In genomic region chr18:7812431-7813063, GRCh38 we compare ENCODE assay signal across 12 cellular contexts.
A peak's percentile ranks its signal among the peaks of the same experiment; 100 is the strongest.
DNase-seq lines count a peak whose midpoint lies in the region; ATAC-seq and TF ChIP-seq lines count a peak whose summit lies in the region.
"Had no signal": no experiment of that assay in that cellular context is flagged by ENCODE, and none has a peak within 500 bp of the region (broad histone marks: within the 10 kb centered on the region; RNA-seq: fewer than 3 reads in every experiment).

No MANE protein-coding gene starts in this region.

- TF ChIP-seq CTCF in mammary epithelial cell (conservative IDR thresholded peaks at IDR 0.05 in 1 of 2, IDR thresholded peaks at IDR 0.05 in 1 of 2; ENCODE audit: extremely low read depth in 1 of 2, insufficient read depth in 1 of 2, low read depth in 1 of 2, low read length in 2 of 2) (no peak), left lung (IDR thresholded peaks at IDR 0.05) (no peak), suprapubic skin (IDR thresholded peaks at IDR 0.05) (no peak)

- in situ Hi-C loops in mammary epithelial cell (cut with MboI; ENCODE audit: low sequenced_read_pairs in 2 of 2), result no loop called here

- no TSS peak for BruUV-seq in mammary epithelial cell (replicated peaks; lab: Mats Ljungman, UMichigan)

- no peak overlapping the region for H3K27ac Mint-ChIP-seq in activated CD4-positive, alpha-beta T cell treated with anti-CD3 and anti-CD28 coated beads, Interleukin-2, amount 10 ng/mL, durations not matched to agents 24 days and 14 days

- intact Hi-C loops in activated CD4-positive, alpha-beta T cell treated with anti-CD3 and anti-CD28 coated beads, Interleukin-2, amount 10 ng/mL, durations not matched to agents 24 days and 14 days (cut with micrococcal nuclease), result no loop called here
- intact Hi-C loops in mammary epithelial cell (cut with micrococcal nuclease) (no loop called here), left lung (cut with DNase I) (no loop called here), aorta (cut with DNase I) (no loop called here)

- peaks cover 11% of the 10 kb centered on the region for H3K9me3 Mint-ChIP-seq in activated CD4-positive, alpha-beta T cell treated with anti-CD3 and anti-CD28 coated beads, Interleukin-2, amount 10 ng/mL, durations not matched to agents 24 days and 14 days

- H3K27ac ChIP-seq in mammary epithelial cell (ENCODE audit: insufficient read depth, low read depth, low read length), result no peak overlapping the region
- no peak overlapping the region for H3K27ac ChIP-seq in left lung
- H3K27ac ChIP-seq in aorta (ENCODE audit: low read depth in 1 of 2, low read length in 2 of 2), result no peak overlapping the region
- no peak overlapping the region for H3K27ac ChIP-seq in suprapubic skin

- CTCF ChIA-PET in mammary epithelial cell (lab: Charles Lee; ENCODE audit: low non-redundant PET), result no interaction called here

- H3K36me3 Mint-ChIP-seq in activated CD4-positive, alpha-beta T cell treated with anti-CD3 and anti-CD28 coated beads, Interleukin-2, amount 10 ng/mL, durations not matched to agents 24 days and 14 days (ENCODE audit: low read depth), result no peaks in the 10 kb centered on the region

- H3K4me2 ChIP-seq in mammary epithelial cell (ENCODE audit: insufficient read depth, low read depth, low read length), result peak overlapping the region; percentile 49

- no peak overlapping the region for H3K4me3 ChIP-seq in mammary epithelial cell (replicated peaks in 1 of 3; ENCODE audit: insufficient read depth in 1 of 3, low read depth in 2 of 3, low read length in 3 of 3)
- H3K4me3 ChIP-seq in left lung, result no peak overlapping the region
- H3K4me3 ChIP-seq in aorta (ENCODE audit: low read length in 2 of 2), result no peak overlapping the region
- no peak overlapping the region for H3K4me3 ChIP-seq in suprapubic skin

- no peak overlapping the region for H3K4me3 Mint-ChIP-seq in activated CD4-positive, alpha-beta T cell treated with anti-CD3 and anti-CD28 coated beads, Interleukin-2, amount 10 ng/mL, durations not matched to agents 24 days and 14 days
- H3K4me3 Mint-ChIP-seq: central memory CD8-positive, alpha-beta T cell had no signal

- H4K20me1 ChIP-seq in mammary epithelial cell (ENCODE audit: insufficient read depth, low read length), result no peaks in the 10 kb centered on the region

- no peak overlapping the region for H3K9ac ChIP-seq in mammary epithelial cell (ENCODE audit: insufficient read depth, low read length)

- no peak for TF ChIP-seq POLR2A in suprapubic skin (IDR thresholded peaks at IDR 0.05)

- no peak overlapping the region for H2AFZ ChIP-seq in mammary epithelial cell (ENCODE audit: low read depth, low read length)

- H3K79me2 ChIP-seq in mammary epithelial cell (ENCODE audit: insufficient read depth, low read length), result peaks cover 12% of the 10 kb centered on the region

- H3K27me3 Mint-ChIP-seq in activated CD4-positive, alpha-beta T cell treated with anti-CD3 and anti-CD28 coated beads, Interleukin-2, amount 10 ng/mL, durations not matched to agents 24 days and 14 days, result no peaks in the 10 kb centered on the region
- H3K27me3 Mint-ChIP-seq: central memory CD8-positive, alpha-beta T cell had no signal

- DNase-seq in activated CD4-positive, alpha-beta T cell treated with anti-CD3 and anti-CD28 coated beads, Interleukin-2, amount 10 ng/mL, durations not matched to agents 24 days and 14 days, result peak; percentile 30
- DNase-seq in activated CD4-positive, alpha-beta T cell treated with anti-CD3 and anti-CD28 coated beads, Interleukin-2, amount 50 U/mL, for 4 hours, result no peak
- DNase-seq in mammary epithelial cell, result peak; percentile 47
- no peak for DNase-seq in left lung
- no peak for DNase-seq in aorta
- DNase-seq in suprapubic skin (ENCODE audit: low spot score in 2 of 2), result no peak
- DNase-seq: MM.1S, NCI-H526 treated with DMSO at 0.1 percent for 48 hours, T-helper 2 cell had no signal

- dilution Hi-C loops in mammary epithelial cell (cut with HindIII; ENCODE audit: low sequenced_read_pairs), result no loop called here

- H3K4me1 Mint-ChIP-seq in activated CD4-positive, alpha-beta T cell treated with anti-CD3 and anti-CD28 coated beads, Interleukin-2, amount 10 ng/mL, durations not matched to agents 24 days and 14 days, result no peaks in the 10 kb centered on the region
- H3K4me1 Mint-ChIP-seq: central memory CD8-positive, alpha-beta T cell had no signal

- no peak for TF ChIP-seq EP300 in suprapubic skin (IDR thresholded peaks at IDR 0.05)

- no peaks in the 10 kb centered on the region for H3K27me3 ChIP-seq in mammary epithelial cell (ENCODE audit: insufficient read depth, low read length)
- no peaks in the 10 kb centered on the region for H3K27me3 ChIP-seq in left lung
- H3K27me3 ChIP-seq in aorta (ENCODE audit: control insufficient read depth in 1 of 2, insufficient read depth in 2 of 2, low read length in 1 of 2), result no peaks in the 10 kb centered on the region
- H3K27me3 ChIP-seq in suprapubic skin, result no peaks in the 10 kb centered on the region

- WGBS in mammary epithelial cell (ENCODE audit: low coverage, missing lambda C conversion rate), result 76% methylated on average over 3 of the region's 3 CpGs
- 90 to 98% methylated on average over 3 of the region's 3 CpGs for WGBS in aorta, 2 donors
- WGBS in suprapubic skin, result 76% methylated on average over 3 of the region's 3 CpGs

- H3K4me1 ChIP-seq in mammary epithelial cell (ENCODE audit: insufficient read depth, low read length), result peaks cover 15% of the 10 kb centered on the region
- no peaks in the 10 kb centered on the region for H3K4me1 ChIP-seq in left lung
- peaks cover 4 to 7% of the 10 kb centered on the region in 2 donors for H3K4me1 ChIP-seq in aorta (ENCODE audit: control insufficient read depth in 1 of 2, insufficient read depth in 2 of 2, low read length in 2 of 2)
- no peaks in the 10 kb centered on the region for H3K4me1 ChIP-seq in suprapubic skin

- H3K36me3 ChIP-seq in mammary epithelial cell (ENCODE audit: insufficient read depth, low read length) (no peaks in the 10 kb centered on the region), left lung (no peaks in the 10 kb centered on the region), aorta (ENCODE audit: control insufficient read depth in 1 of 2, insufficient read depth in 2 of 2, low read length in 1 of 2) (no peaks in the 10 kb centered on the region), suprapubic skin (no peaks in the 10 kb centered on the region)

- ATAC-seq in left lung (peak; percentile 93), aorta (ENCODE audit: low FRiP score) (peak; percentile 38), HG03378 (IDR thresholded peaks at IDR 0.05; ENCODE audit: unreplicated experiment) (no peak), HG03442 (IDR thresholded peaks at IDR 0.05; ENCODE audit: unreplicated experiment) (no peak)

- peaks cover 13% of the 10 kb centered on the region for H3K9me3 ChIP-seq in mammary epithelial cell (replicated peaks; ENCODE audit: insufficient read depth, low read length)
- H3K9me3 ChIP-seq in left lung, result peaks cover 0 to 18% of the 10 kb centered on the region in 2 donors
- peaks cover 3% of the 10 kb centered on the region for H3K9me3 ChIP-seq in aorta (ENCODE audit: control insufficient read depth, low read length)
- peaks cover 12% of the 10 kb centered on the region for H3K9me3 ChIP-seq in suprapubic skin

Comparison
In these comparisons a context has a peak if more than half of its experiments do, and no peak if none do; other contexts are left out.
1. DNase-seq: peak in activated CD4-positive, alpha-beta T cell treated with anti-CD3 and anti-CD28 coated beads, Interleukin-2, amount 10 ng/mL, durations not matched to agents 24 days and 14 days (single experiment) and mammary epithelial cell (single experiment); none in activated CD4-positive, alpha-beta T cell treated with anti-CD3 and anti-CD28 coated beads, Interleukin-2, amount 50 U/mL, for 4 hours (0 of 2), left lung (0 of 2), aorta (0 of 2) and suprapubic skin (0 of 2).
2. ATAC-seq: peak in left lung (single experiment) and aorta (single experiment); none in HG03378 (single experiment) and HG03442 (single experiment).